In the genomic region with DNA sequence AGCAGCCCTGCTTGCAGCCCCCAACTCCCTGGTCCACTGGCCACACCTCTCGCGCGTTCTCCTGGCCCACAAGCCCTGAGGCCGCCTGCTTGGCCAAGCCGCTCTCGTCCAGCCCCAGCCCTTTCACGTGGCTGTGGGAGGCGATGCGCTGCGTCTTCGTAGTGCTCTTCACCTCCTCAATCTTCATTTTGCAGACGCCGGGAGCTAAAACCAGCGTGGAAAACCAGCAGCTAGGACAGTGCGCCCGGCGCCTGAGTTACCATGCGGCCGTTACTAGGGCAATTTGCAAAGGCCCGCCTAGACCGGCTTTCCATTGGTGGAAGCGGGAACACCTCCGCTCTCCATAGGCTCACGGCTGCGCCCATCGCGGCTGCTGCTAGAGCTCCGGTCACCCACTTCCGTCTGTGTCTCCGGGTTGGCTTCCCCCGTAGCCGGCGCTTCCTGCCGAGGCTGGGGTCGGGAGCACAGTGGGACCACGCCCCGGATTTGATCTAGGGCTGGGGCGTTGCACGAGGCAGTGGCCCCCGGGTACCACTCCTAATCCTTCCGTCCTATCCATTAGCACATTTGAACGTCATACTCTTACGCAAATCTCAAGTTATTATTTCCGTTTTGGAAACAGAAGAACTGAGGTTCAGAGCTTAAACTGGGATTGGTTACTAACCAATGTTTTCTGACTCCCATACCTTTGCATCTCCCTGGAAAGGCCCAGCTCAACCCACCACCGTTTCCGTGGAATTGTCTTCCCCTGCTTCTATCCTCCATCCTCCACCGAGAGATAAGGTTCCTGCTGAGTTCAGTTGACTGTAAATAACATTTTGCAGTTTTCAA, we compare ENCODE assay signal across 8 cellular contexts. TPM values are rescaled to one million over a fixed set of nuclear protein-coding genes. Genes with fewer than 3 reads are reported as not detected.
DNase-seq lines count a peak whose midpoint lies in the region; TF ChIP-seq lines count a peak whose summit lies in the region.

RUVBL1 (minus strand) TSS at position 275 of the 831 bp plus-strand sequence; CDS start at position 187, 88 bp downstream.

- in situ Hi-C loops in HAP-1 (cut with MboI; ENCODE audit: low sequenced_read_pairs): no loop called here

- H2AFZ ChIP-seq in MM.1S (ENCODE audit: low read length) (peak within 1 kb of the TSS; percentile 97), neural cell (ENCODE audit: low read depth, low read length) (peak within 1 kb of the TSS; percentile 100)

- H3F3A ChIP-seq in MM.1S (ENCODE audit: insufficient read depth, low read length): peaks cover 3% of the 10 kb centered on the region; the same call in 1 of the 2 replicates
- H3F3A ChIP-seq in neural cell (ENCODE audit: insufficient read depth, low read length, poor library complexity, severe bottlenecking): peaks cover 7% of the 10 kb centered on the region

- no peak for TF ChIP-seq CTCF in MM.1S (IDR thresholded peaks at IDR 0.05; ENCODE audit: low read length)
- TF ChIP-seq CTCF in neural cell (IDR thresholded peaks at IDR 0.05; ENCODE audit: poor library complexity, severe bottlenecking): no peak
- no peak for TF ChIP-seq CTCF in stomach (IDR thresholded peaks at IDR 0.05)

- no peak for TF ChIP-seq POLR2A in stomach (IDR thresholded peaks at IDR 0.05)

- no peak for TF ChIP-seq RAD21 in neural cell (conservative IDR thresholded peaks at IDR 0.05)

- H3K4me1 ChIP-seq in ES-I3 (ENCODE audit: insufficient read depth, low read length): no peaks in the 10 kb centered on the region
- H3K4me1 ChIP-seq in HAP-1: peaks cover 8% of the 10 kb centered on the region
- peaks cover 9% of the 10 kb centered on the region; the same call in 1 of the 2 replicates for H3K4me1 ChIP-seq in MM.1S (ENCODE audit: low read length)
- peaks cover 10 to 23% (median 17%) of the 10 kb centered on the region in 4 donors for H3K4me1 ChIP-seq in stomach

- H4K20me1 ChIP-seq in MM.1S (ENCODE audit: insufficient read depth, low read length) (no peaks in the 10 kb centered on the region), neural cell (ENCODE audit: insufficient read depth) (no peaks in the 10 kb centered on the region)

- peak within 1 kb of the TSS; percentile 97 for H3K4me3 ChIP-seq in HAP-1
- H3K4me3 ChIP-seq in MM.1S (ENCODE audit: low read length): peak within 1 kb of the TSS; percentile 93
- peak within 1 kb of the TSS; percentile 97 for H3K4me3 ChIP-seq in neural cell (ENCODE audit: low read length)
- H3K4me3 ChIP-seq in stomach: peak within 1 kb of the TSS; percentile 92 to 97 (median 92)

- H3K9me3 ChIP-seq in ES-I3 (ENCODE audit: control insufficient read depth, insufficient read depth, low read length): no peaks in the 10 kb centered on the region
- no peaks in the 10 kb centered on the region for H3K9me3 ChIP-seq in HAP-1
- H3K9me3 ChIP-seq in MM.1S (replicated peaks; ENCODE audit: insufficient read depth, low read length): no peaks in the 10 kb centered on the region
- H3K9me3 ChIP-seq in neural cell (ENCODE audit: low read length): no peaks in the 10 kb centered on the region
- H3K9me3 ChIP-seq in stomach: no peaks in the 10 kb centered on the region

- H3K27ac ChIP-seq in MM.1S (ENCODE audit: low read length) (peak within 1 kb of the TSS; percentile 64), neural cell (ENCODE audit: low read length) (peak within 1 kb of the TSS; percentile 77), stomach (peak within 1 kb of the TSS; percentile 46 to 83 (median 77))

- no peaks in the 10 kb centered on the region for H3K36me3 ChIP-seq in ES-I3 (ENCODE audit: insufficient read depth, low read length)
- peaks cover 15% of the 10 kb centered on the region for H3K36me3 ChIP-seq in HAP-1 (replicated peaks)
- H3K36me3 ChIP-seq in MM.1S (replicated peaks; ENCODE audit: insufficient read depth, low read length): no peaks in the 10 kb centered on the region
- no peaks in the 10 kb centered on the region for H3K36me3 ChIP-seq in neural cell (ENCODE audit: insufficient read depth, low read length)
- H3K36me3 ChIP-seq in stomach: peaks cover 0 to 3% (median under 1%) of the 10 kb centered on the region in 4 donors

- intact Hi-C loops in stomach (cut with DNase I; ENCODE audit: low total_unique reads): no loop called here

- H3K9ac ChIP-seq in ES-I3 (ENCODE audit: low read depth, low read length) (peak within 1 kb of the TSS; percentile 70), MM.1S (ENCODE audit: low read length) (peak within 1 kb of the TSS; percentile 94), neural cell (ENCODE audit: low read length) (peak within 1 kb of the TSS; percentile 75)

- H3K4me2 ChIP-seq in MM.1S (ENCODE audit: low read depth, low read length) (peak within 1 kb of the TSS; percentile 77), neural cell (ENCODE audit: low read length) (peak within 1 kb of the TSS; percentile 81)

- H3K79me2 ChIP-seq in MM.1S (ENCODE audit: low read length) (peaks cover 27% of the 10 kb centered on the region), neural cell (replicated peaks; ENCODE audit: insufficient read depth, low read length) (peaks cover 7% of the 10 kb centered on the region)

- TF ChIP-seq EP300 in neural cell (conservative IDR thresholded peaks at IDR 0.05; ENCODE audit: poor library complexity, severe bottlenecking): peak; percentile 35
- peak; percentile 9 for TF ChIP-seq EP300 in stomach (IDR thresholded peaks at IDR 0.05)

- H3K27me3 ChIP-seq in HAP-1 (ENCODE audit: low read depth) (no peaks in the 10 kb centered on the region), MM.1S (replicated peaks; ENCODE audit: insufficient read depth, low read length) (no peaks in the 10 kb centered on the region), neural cell (ENCODE audit: insufficient read depth, low read depth, low read length) (no peaks in the 10 kb centered on the region), stomach (no peaks in the 10 kb centered on the region)

- 2 to 5% (median 3%) methylated on average over 34 to 47 of the region's 47 CpGs for WGBS in stomach, 5 donors

- H3K9me2 ChIP-seq in MM.1S (replicated peaks; ENCODE audit: insufficient read depth, low read length) (no peaks in the 10 kb centered on the region), neural cell (ENCODE audit: insufficient read depth, low read length) (no peaks in the 10 kb centered on the region)

- peak; percentile 98 for DNase-seq in HAP-1 (ENCODE audit: low spot score in 2 of 2)
- peak; percentile 98 for DNase-seq in MM.1S
- peak; percentile 98 for DNase-seq in SIG-M5 (lab: John Stamatoyannopoulos, UW)
- DNase-seq in activated gamma-delta T cell (lab: John Stamatoyannopoulos, UW): peak; percentile 88
- DNase-seq in fibroblast of the conjunctiva (ENCODE audit: low read depth): peak; percentile 96
- peak; percentile 98 for DNase-seq in stomach

TF ChIP-seq in neural cell, 6 proteins besides CTCF, POLR2A, EP300 and RAD21:
- TF ChIP-seq POLR2AphosphoS5 (IDR thresholded peaks at IDR 0.05): peak; percentile 73
- no peak for TF ChIP-seq EZH2 (IDR thresholded peaks at IDR 0.05; ENCODE audit: borderline replicate concordance, insufficient read depth, low read length, poor library complexity, severe bottlenecking)
- peak; percentile 99 for TF ChIP-seq MXI1 (conservative IDR thresholded peaks at IDR 0.05; ENCODE audit: poor library complexity, severe bottlenecking)
- no peak for TF ChIP-seq REST (IDR thresholded peaks at IDR 0.05; ENCODE audit: borderline replicate concordance)
- TF ChIP-seq TAF1 (IDR thresholded peaks at IDR 0.05; ENCODE audit: low read depth): no peak
- peak; percentile 38 for TF ChIP-seq SMC3 (conservative IDR thresholded peaks at IDR 0.05; ENCODE audit: poor library complexity)

RNA-seq across cellular contexts. Expression of gene RUVBL1, which starts in this region (rescaled TPM):
- polyA plus RNA-seq in neural cell (83.3 and 95.2 TPM in 2 replicates), stomach (10 to 100 TPM; 12.7 to 17.8 (median 14.6) TPM)
- 54.3 and 61.8 TPM in 2 replicates for polyA minus RNA-seq in neural cell
- total RNA-seq in stomach: 10 to 100 TPM in 2 of 5 donors, 1 to 10 TPM in 2, not detected in 1; 3.5 to 26.4 (median 9.2) TPM

Comparison
In these comparisons a context has a peak if more than half of its experiments do, and no peak if none do; other contexts are left out.
1. Peak in every context shown above with its lines: DNase-seq, H3K4me3 ChIP-seq and H3K27ac ChIP-seq.